24 cellular contexts compared by ENCODE assay signal in the genomic region with DNA sequence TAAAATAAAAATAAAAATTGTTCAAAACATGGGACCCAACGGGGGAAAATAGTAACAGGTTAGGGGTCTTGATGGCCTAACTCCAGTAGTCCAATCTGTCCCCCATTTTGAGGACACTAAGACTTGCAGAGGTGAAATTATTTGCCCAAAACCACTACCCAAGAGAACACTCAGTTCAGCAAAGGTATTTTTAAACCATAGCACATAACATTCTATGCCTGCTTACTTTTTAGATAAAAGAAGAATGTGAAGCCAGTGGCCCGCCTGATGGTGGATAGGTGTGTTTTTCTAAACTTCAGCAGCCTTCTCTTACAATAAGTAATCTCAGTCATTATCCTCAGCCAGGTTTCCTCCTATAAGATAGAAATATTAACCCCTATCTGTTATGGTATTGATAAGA.
"Had no signal": no experiment of that assay in that cellular context is flagged by ENCODE, and none has a peak within 500 bp of the region (broad histone marks: within the 10 kb centered on the region; RNA-seq: fewer than 3 reads in every experiment).

No MANE protein-coding gene starts in this region.

- ATAC-seq: effector memory CD8-positive, alpha-beta T cell; esophagus mucosa; foreskin keratinocyte; gastrocnemius medialis; gastroesophageal sphincter had no signal

- H3K4me3 ChIP-seq: colonic mucosa, coronary artery, dorsolateral prefrontal cortex, esophagus muscularis mucosa, esophagus squamous epithelium, gastrocnemius medialis, gastroesophageal sphincter, heart left ventricle, heart right ventricle had no signal

- DNase-seq: colonic mucosa; cortex of kidney; dermis blood vessel endothelial cell; dorsolateral prefrontal cortex; effector CD4-positive, alpha-beta T cell; effector CD8-positive, alpha-beta T cell; effector memory CD4-positive, alpha-beta T cell; effector memory CD8-positive, alpha-beta T cell; endodermal cell; erythroblast; esophagus squamous epithelium; foreskin fibroblast; foreskin keratinocyte; foreskin melanocyte; gastrocnemius medialis; glutamatergic neuron; head of caudate nucleus; heart left ventricle; heart right ventricle had no signal

- H3K9me3 ChIP-seq: colonic mucosa, esophagus muscularis mucosa, esophagus squamous epithelium, gastrocnemius medialis, gastroesophageal sphincter, heart left ventricle, heart right ventricle had no signal

- H3K4me1 ChIP-seq: colonic mucosa, esophagus muscularis mucosa, esophagus squamous epithelium, foreskin keratinocyte, gastrocnemius medialis, gastroesophageal sphincter had no signal

- H3K36me3 ChIP-seq: colonic mucosa, esophagus muscularis mucosa, esophagus squamous epithelium, gastrocnemius medialis, gastroesophageal sphincter, heart left ventricle, heart right ventricle had no signal

- H3K27me3 ChIP-seq: colonic mucosa, dorsolateral prefrontal cortex, esophagus muscularis mucosa, esophagus squamous epithelium, gastrocnemius medialis, gastroesophageal sphincter, heart left ventricle, heart right ventricle had no signal

- H3K27ac ChIP-seq: colonic mucosa, coronary artery, dorsolateral prefrontal cortex, epithelial cell of prostate, esophagus muscularis mucosa, esophagus squamous epithelium, foreskin keratinocyte, gastrocnemius medialis, gastroesophageal sphincter, heart left ventricle, heart right ventricle had no signal
